20 cellular contexts compared by ENCODE assay signal in the genomic region with DNA sequence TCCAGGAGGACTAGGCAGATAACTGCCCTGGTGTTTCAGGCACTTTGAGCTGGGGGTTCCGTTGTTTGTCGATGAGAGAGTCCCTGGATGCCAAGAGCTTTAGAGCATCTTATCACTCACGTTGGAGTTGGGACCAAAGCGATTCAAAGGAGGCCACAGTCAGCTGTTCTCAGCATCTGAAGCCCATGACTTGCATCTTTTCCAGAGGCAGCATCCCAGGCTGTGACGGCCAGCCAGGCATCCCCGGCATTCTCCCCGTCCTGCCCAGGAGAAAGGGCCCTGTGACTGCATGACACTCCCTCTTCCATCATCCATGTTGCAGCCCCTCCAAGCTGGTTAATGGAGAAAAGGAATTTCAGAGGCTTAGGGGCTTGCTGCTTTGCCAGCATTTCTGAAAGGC.
DNase-seq lines count a peak whose midpoint lies in the region; ATAC-seq and TF ChIP-seq lines count a peak whose summit lies in the region.
"Had no signal": no experiment of that assay in that cellular context is flagged by ENCODE, and none has a peak within 500 bp of the region (broad histone marks: within the 10 kb centered on the region; RNA-seq: fewer than 3 reads in every experiment).

No MANE protein-coding gene starts in this region.

- no peaks in the 10 kb centered on the region for H3K36me3 ChIP-seq in BLaER1 treated with 17β-estradiol and CSF1 and Interleukin-3, amounts not matched to agents 10 nM and 100 nM
- no peaks in the 10 kb centered on the region for H3K36me3 ChIP-seq in lung (ENCODE audit: control insufficient read depth in 2 of 2, insufficient read depth in 2 of 2, low read length in 2 of 2)
- no peaks in the 10 kb centered on the region for H3K36me3 ChIP-seq in PC-3 (ENCODE audit: low read depth, low read length)
- H3K36me3 ChIP-seq: BE2C had no signal

- ATAC-seq in lung (ENCODE audit: insufficient read depth, low FRiP score) (no peak), PC-3 (no peak), HG02981 (IDR thresholded peaks at IDR 0.05; ENCODE audit: unreplicated experiment) (no peak)
- ATAC-seq: GM12878 had no signal

- no TSS peak for BruUV-seq in PC-3 (replicated peaks; lab: Mats Ljungman, UMichigan)

- H3K9ac ChIP-seq in BLaER1 treated with 17β-estradiol and CSF1 and Interleukin-3, amounts not matched to agents 10 nM and 100 nM: no peak overlapping the region
- no peak overlapping the region for H3K9ac ChIP-seq in PC-3 (ENCODE audit: low read length)

- peaks cover 0 to 23% (median 0%) of the 10 kb centered on the region in 11 experiments; a peak in 3 of 22 replicates for H4K20me1 ChIP-seq in BLaER1 treated with 17β-estradiol and CSF1 and Interleukin-3, amounts not matched to agents 10 nM and 100 nM
- H4K20me1 ChIP-seq in PC-3 (ENCODE audit: low read length): no peaks in the 10 kb centered on the region

- H2AFZ ChIP-seq in PC-3 (ENCODE audit: low read length): no peak overlapping the region

- H3K4me3 ChIP-seq in BLaER1 treated with 17β-estradiol and CSF1 and Interleukin-3, amounts not matched to agents 10 nM and 100 nM: no peak overlapping the region
- H3K4me3 ChIP-seq in lung (no peak overlapping the region), PC-3 (ENCODE audit: low read length) (no peak overlapping the region)
- H3K4me3 ChIP-seq: GM12878 had no signal

- POLR2A ChIA-PET in PC-3 (lab: Charles Lee; ENCODE audit: unreplicated experiment): no interaction called here

- H3K4me1 ChIP-seq in BLaER1 treated with 17β-estradiol and CSF1 and Interleukin-3, amounts not matched to agents 10 nM and 100 nM: peaks cover 28 to 48% (median 37%) of the 10 kb centered on the region in 10 experiments
- H3K4me1 ChIP-seq in lung (ENCODE audit: control insufficient read depth in 2 of 2, insufficient read depth in 2 of 2, low read length in 2 of 2) (peaks cover 0 to 2% of the 10 kb centered on the region in 2 donors), PC-3 (ENCODE audit: insufficient read depth, low read length) (no peaks in the 10 kb centered on the region)
- H3K4me1 ChIP-seq: BE2C had no signal

- intact Hi-C loops in PC-3 (cut with micrococcal nuclease): no loop called here

- DNase-seq in lung (ENCODE audit: low spot score): peak; percentile 22
- DNase-seq in NCI-H226: no peak
- no peak for DNase-seq in PC-3
- DNase-seq: 8988T; ACHN; BE2C; CD4-positive, alpha-beta memory T cell; CD4-positive, CD25-positive, alpha-beta regulatory T cell; CD8-positive, alpha-beta memory T cell; COR-L47; DMS 273 treated with DMSO at 0.1 percent for 48 hours; DMS153; DMS53; DMS79; DND-41; EL; GDM1 had no signal

- H3K27ac ChIP-seq in BLaER1 treated with 17β-estradiol and CSF1 and Interleukin-3, amounts not matched to agents 10 nM and 100 nM: no peak overlapping the region
- H3K27ac ChIP-seq in lung (ENCODE audit: low read depth in 1 of 2, low read length in 1 of 2): no peak overlapping the region
- no peak overlapping the region for H3K27ac ChIP-seq in PC-3 (ENCODE audit: low read length)

- CTCF ChIA-PET in PC-3 (lab: Charles Lee): no interaction called here

- H3F3A ChIP-seq in PC-3 (ENCODE audit: low read length, unreplicated experiment): no peaks in the 10 kb centered on the region

- peak overlapping the region in 7 of 11 experiments; percentile 3 to 64 (median 11); a peak in 7 of 22 replicates for H3K4me2 ChIP-seq in BLaER1 treated with 17β-estradiol and CSF1 and Interleukin-3, amounts not matched to agents 10 nM and 100 nM
- no peak overlapping the region for H3K4me2 ChIP-seq in PC-3 (ENCODE audit: low read length)

- WGBS in lung, 2 donors: 77 to 87% methylated on average over 7 of the region's 7 CpGs

- no peaks in the 10 kb centered on the region for H3K9me2 ChIP-seq in PC-3 (replicated peaks; ENCODE audit: low read length)

- H3K27me3 ChIP-seq in BLaER1 treated with 17β-estradiol and CSF1 and Interleukin-3, amounts not matched to agents 10 nM and 100 nM: no peaks in the 10 kb centered on the region
- H3K27me3 ChIP-seq in lung (ENCODE audit: control insufficient read depth, insufficient read depth): no peaks in the 10 kb centered on the region
- no peaks in the 10 kb centered on the region for H3K27me3 ChIP-seq in PC-3 (ENCODE audit: low read length)
- H3K27me3 ChIP-seq: BE2C had no signal

- TF ChIP-seq CTCF in lung (IDR thresholded peaks at IDR 0.05; ENCODE audit: control extremely low read depth, extremely low read depth) (no peak), PC-3 (conservative IDR thresholded peaks at IDR 0.05; ENCODE audit: low read depth, low read length) (no peak)

- H3K79me2 ChIP-seq in PC-3 (ENCODE audit: low read length): no peaks in the 10 kb centered on the region

- no peaks in the 10 kb centered on the region for H3K9me3 ChIP-seq in BLaER1 treated with 17β-estradiol and CSF1 and Interleukin-3, amounts not matched to agents 10 nM and 100 nM (replicated peaks in 1 of 11)
- no peaks in the 10 kb centered on the region for H3K9me3 ChIP-seq in lung (ENCODE audit: control insufficient read depth in 2 of 2, insufficient read depth in 1 of 2, low read length in 1 of 2)
- H3K9me3 ChIP-seq in PC-3 (ENCODE audit: low read length): 0 out of 2 replicates have a peak, but pooled peaks cover 4% of the 10 kb centered on the region
- H3K9me3 ChIP-seq: BE2C had no signal
